ENCODE assay signal across 30 cellular contexts in genomic region chr6:131574686-131575085, GRCh38. TPM values are rescaled to one million over a fixed set of nuclear protein-coding genes. Genes with fewer than 3 reads are reported as not detected.
"Had no signal": no experiment of that assay in that cellular context is flagged by ENCODE, and none has a peak within 500 bp of the region (broad histone marks: within the 10 kb centered on the region; RNA-seq: fewer than 3 reads in every experiment).

No MANE protein-coding gene starts in this region.

- H3K9me3 ChIP-seq: esophagus muscularis mucosa, gastroesophageal sphincter, heart left ventricle, left lung, lower lobe of right lung, ovary, psoas muscle, thoracic aorta, tibial nerve, upper lobe of left lung had no signal

- H3K4me3 ChIP-seq: coronary artery, esophagus muscularis mucosa, gastroesophageal sphincter, heart left ventricle, hepatocyte, left lung, lower lobe of right lung, ovary, psoas muscle, skin epidermis, thoracic aorta, tibial nerve, upper lobe of left lung had no signal

- H3K27me3 ChIP-seq: esophagus muscularis mucosa, foreskin keratinocyte, gastroesophageal sphincter, heart left ventricle, hepatocyte, left lung, ovary, tibial nerve, upper lobe of left lung had no signal

- H3K4me1 ChIP-seq: esophagus muscularis mucosa, foreskin keratinocyte, gastroesophageal sphincter, heart left ventricle, left lung, lower lobe of right lung, psoas muscle, upper lobe of left lung had no signal

- DNase-seq: dermis blood vessel endothelial cell; effector memory CD4-positive, alpha-beta T cell; foreskin keratinocyte; heart left ventricle; kidney; left lung; lower lobe of right lung; naive thymus-derived CD8-positive, alpha-beta T cell; nephron progenitor cell; occipital lobe; ovary; posterior cingulate gyrus; psoas muscle; right cardiac atrium; stimulated activated CD4-positive, alpha-beta T cell treated with anti-CD3 and anti-CD28 coated beads, Interleukin-15, amount 100 ng/mL, for 24 hours; stimulated activated CD4-positive, alpha-beta T cell treated with anti-CD3 and anti-CD28 coated beads, Interleukin-2, amount 100 ng/mL, for 48 hours; stimulated activated naive B cell treated with anti-CD40 and anti-IgM and Interleukin-4, amounts not matched to agents 10 μg/mL and 1 μg/mL and 100 μg/mL, for 72 hours; upper lobe of left lung had no signal

- H3K36me3 ChIP-seq: ovary had no signal

- ATAC-seq: foreskin keratinocyte; gastroesophageal sphincter; heart left ventricle; left lung; lower lobe of right lung; naive thymus-derived CD8-positive, alpha-beta T cell; psoas muscle; right cardiac atrium; stimulated activated naive B cell treated with anti-CD40 and anti-IgM and Interleukin-4, amounts not matched to agents 10 μg/mL and 1 μg/mL and 100 μg/mL, for 72 hours had no signal

- H3K27ac ChIP-seq: coronary artery, esophagus muscularis mucosa, foreskin keratinocyte, gastroesophageal sphincter, heart left ventricle, hepatocyte, lower lobe of right lung, ovary, psoas muscle, thoracic aorta, tibial nerve had no signal

RNA-seq across cellular contexts. Expression of gene ARG1, which starts 1.7 kb away (rescaled TPM):
- total RNA-seq: dermis blood vessel endothelial cell; endothelial cell of umbilical vein; epithelial cell of proximal tubule; fibroblast of lung; foreskin keratinocyte; kidney; myocyte; naive thymus-derived CD8-positive, alpha-beta T cell; renal cortical epithelial cell; tibial nerve had no signal
